In the genomic region with DNA sequence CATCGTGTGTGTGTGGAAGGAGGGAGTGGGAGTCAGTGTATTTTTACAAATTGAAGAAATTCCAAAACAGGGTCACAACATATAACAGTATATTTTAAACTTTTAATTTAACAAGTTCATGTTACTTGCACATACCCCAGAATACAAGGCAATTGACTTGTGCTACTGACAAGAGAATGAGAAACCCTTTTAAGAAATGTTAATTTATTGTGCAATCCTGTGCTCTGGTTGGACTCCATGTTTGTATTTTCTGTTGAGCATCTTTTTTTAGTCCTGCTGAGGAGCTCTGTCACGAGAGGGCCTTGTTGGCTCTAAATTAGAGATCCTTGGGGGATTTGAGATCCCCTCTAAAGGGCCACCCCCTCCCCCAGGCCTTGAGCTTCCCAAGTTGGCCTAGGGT, we compare ENCODE assay signal across 13 cellular contexts. TPM values are rescaled to one million over a fixed set of nuclear protein-coding genes. Genes with fewer than 3 reads are reported as not detected.
DNase-seq lines count a peak whose midpoint lies in the region; ATAC-seq and TF ChIP-seq lines count a peak whose summit lies in the region.
"Had no signal": no experiment of that assay in that cellular context is flagged by ENCODE, and none has a peak within 500 bp of the region (broad histone marks: within the 10 kb centered on the region; RNA-seq: fewer than 3 reads in every experiment).

No MANE protein-coding gene starts in this region.

- 33 to 42% methylated on average over 2 of the region's 2 CpGs for WGBS in heart right ventricle, 2 donors
- 48% methylated on average over 2 of the region's 2 CpGs for WGBS in esophagus muscularis mucosa

- H3K4me1 ChIP-seq in left ventricle myocardium inferior (peaks cover 52% of the 10 kb centered on the region), heart right ventricle (peaks cover 15 to 43% (median 31%) of the 10 kb centered on the region in 9 donors), esophagus muscularis mucosa (peaks cover 37 to 52% (median 46%) of the 10 kb centered on the region in 4 donors), osteoblast (ENCODE audit: insufficient read depth, low read length) (peaks cover 55% of the 10 kb centered on the region), vagina (peaks cover 41% of the 10 kb centered on the region)

- H3K36me3 ChIP-seq in left ventricle myocardium inferior (no peaks in the 10 kb centered on the region), heart right ventricle (no peaks in the 10 kb centered on the region), esophagus muscularis mucosa (no peaks in the 10 kb centered on the region), osteoblast (ENCODE audit: insufficient read depth, low read length) (no peaks in the 10 kb centered on the region), vagina (no peaks in the 10 kb centered on the region)

- ATAC-seq in heart right ventricle (no peak), HG02678 (IDR thresholded peaks at IDR 0.05; ENCODE audit: unreplicated experiment) (no peak)
- ATAC-seq in CD4-positive, alpha-beta T cell (ENCODE audit: poor library complexity), result no peak
- ATAC-seq: activated CD8-positive, alpha-beta memory T cell treated with anti-CD3 and anti-CD28 coated beads, Interleukin-2, amount 10 ng/mL, durations not matched to agents 7 days and 5 days; activated naive CD4-positive, alpha-beta T cell treated with anti-CD3 and anti-CD28 coated beads, Interleukin-2, amount 50 U/mL, for 72 hours had no signal

- TF ChIP-seq CTCF in left ventricle myocardium inferior (IDR thresholded peaks at IDR 0.05; ENCODE audit: borderline replicate concordance) (no peak), heart right ventricle (IDR thresholded peaks at IDR 0.05) (no peak), esophagus muscularis mucosa (IDR thresholded peaks at IDR 0.05) (no peak), osteoblast (IDR thresholded peaks at IDR 0.05; ENCODE audit: extremely low read depth, low read depth, low read length) (no peak), vagina (IDR thresholded peaks at IDR 0.05) (no peak), GM13976 (IDR thresholded peaks at IDR 0.05; ENCODE audit: borderline replicate concordance, control extremely low read depth, extremely low read depth, insufficient read depth, missing control alignments) (no peak)
- no peak for TF ChIP-seq CTCF in CD4-positive, alpha-beta T cell (IDR thresholded peaks at IDR 0.05)

- CTCF ChIA-PET in CD4-positive, alpha-beta T cell (lab: Charles Lee), result no interaction called here

- H3K4me3 ChIP-seq in left ventricle myocardium inferior, result no peak overlapping the region
- no peak overlapping the region for H3K4me3 ChIP-seq in heart right ventricle
- no peak overlapping the region for H3K4me3 ChIP-seq in esophagus muscularis mucosa
- H3K4me3 ChIP-seq in osteoblast (ENCODE audit: insufficient read depth, low read length), result no peak overlapping the region
- H3K4me3 ChIP-seq in vagina, result no peak overlapping the region

- intact Hi-C loops in left ventricle myocardium inferior (cut with micrococcal nuclease) (no loop called here), heart right ventricle (cut with DNase I) (loop anchor here in 4 of 10 donors (2.0 to 5.0 kb wide), 3 partner anchors 36 to 156 kb away; no protein-coding TSS in a partner anchor), esophagus muscularis mucosa (cut with DNase I) (no loop called here), vagina (cut with DNase I) (no loop called here)
- intact Hi-C loops in CD4-positive, alpha-beta T cell (cut with DNase I, micrococcal nuclease), result no loop called here

- no peak for TF ChIP-seq POLR2A in esophagus muscularis mucosa (IDR thresholded peaks at IDR 0.05; ENCODE audit: low read depth)
- no peak for TF ChIP-seq POLR2A in vagina (IDR thresholded peaks at IDR 0.05)

- in situ Hi-C loops in GM13976 (cut with MboI; ENCODE audit: low sequenced_read_pairs, unreplicated experiment), result no loop called here

- no peaks in the 10 kb centered on the region for H3K27me3 ChIP-seq in left ventricle myocardium inferior (ENCODE audit: low read depth)
- H3K27me3 ChIP-seq in heart right ventricle, result peaks cover 0 to 32% (median 0%) of the 10 kb centered on the region in 7 donors
- no peaks in the 10 kb centered on the region for H3K27me3 ChIP-seq in esophagus muscularis mucosa
- H3K27me3 ChIP-seq in osteoblast (ENCODE audit: insufficient read depth, low read length), result no peaks in the 10 kb centered on the region
- no peaks in the 10 kb centered on the region for H3K27me3 ChIP-seq in vagina
- H3K27me3 ChIP-seq in CD4-positive, alpha-beta T cell (ENCODE audit: control insufficient read depth, insufficient read depth, low read length), result peaks cover 51% of the 10 kb centered on the region

- peak overlapping the region; percentile 26 for H2AFZ ChIP-seq in osteoblast (ENCODE audit: low read length)

- H3K9me3 ChIP-seq in left ventricle myocardium inferior (replicated peaks) (no peaks in the 10 kb centered on the region), heart right ventricle (no peaks in the 10 kb centered on the region), esophagus muscularis mucosa (no peaks in the 10 kb centered on the region), osteoblast (ENCODE audit: low read depth, low read length) (no peaks in the 10 kb centered on the region), vagina (no peaks in the 10 kb centered on the region)
- H3K9me3 ChIP-seq in CD4-positive, alpha-beta T cell (ENCODE audit: control insufficient read depth, low read length), result no peaks in the 10 kb centered on the region

- H4K20me1 ChIP-seq in osteoblast (ENCODE audit: insufficient read depth, low read length), result peaks cover 6% of the 10 kb centered on the region

- peaks cover 70% of the 10 kb centered on the region for H3K27me3 Mint-ChIP-seq in CD4-positive, alpha-beta T cell

- H3K27ac ChIP-seq in left ventricle myocardium inferior (replicated peaks) (peak overlapping the region; percentile 99), heart right ventricle (peak overlapping the region in 5 of 10 donors; percentile 40 to 99 (median 97)), esophagus muscularis mucosa (replicated peaks in 1 of 4) (peak overlapping the region; percentile 88 to 97 (median 93)), osteoblast (ENCODE audit: low read depth, low read length) (no peak overlapping the region), vagina (peak overlapping the region; percentile 98)
- H3K27ac ChIP-seq in CD4-positive, alpha-beta T cell (ENCODE audit: low read depth, low read length), result no peak overlapping the region

- DNase-seq in left ventricle myocardium inferior (no peak), heart right ventricle (no peak), esophagus muscularis mucosa (ENCODE audit: extremely low spot score) (no peak), osteoblast (ENCODE audit: insufficient read length, low spot score, missing footprints) (no peak), vagina (ENCODE audit: extremely low spot score in 2 of 2) (no peak), GM13976 (ENCODE audit: low spot score) (no peak)
- no peak for DNase-seq in CD4-positive, alpha-beta T cell
- DNase-seq: activated CD8-positive, alpha-beta memory T cell treated with anti-CD3 and anti-CD28 coated beads, Interleukin-2, amount 10 ng/mL, durations not matched to agents 7 days and 5 days; NCI-H1436; NCI-H446; stimulated activated CD4-positive, alpha-beta T cell treated with anti-CD3 and anti-CD28 coated beads, Interleukin-2, amount 100 ng/mL, for 24 hours had no signal

- no peak overlapping the region for H3K4me3 Mint-ChIP-seq in CD4-positive, alpha-beta T cell
- H3K4me3 Mint-ChIP-seq: activated CD8-positive, alpha-beta memory T cell treated with anti-CD3 and anti-CD28 coated beads, Interleukin-2, amount 10 ng/mL, durations not matched to agents 7 days and 5 days had no signal

- H3K79me2 ChIP-seq in osteoblast (ENCODE audit: insufficient read depth, low read length), result peaks cover 33% of the 10 kb centered on the region

- POLR2A ChIA-PET in CD4-positive, alpha-beta T cell (lab: Charles Lee), result no interaction called here

- no peak overlapping the region for H3K4me2 ChIP-seq in osteoblast (ENCODE audit: insufficient read depth, low read length)

- H3K27ac Mint-ChIP-seq in CD4-positive, alpha-beta T cell, result no peak overlapping the region
- H3K27ac Mint-ChIP-seq: activated CD8-positive, alpha-beta memory T cell treated with anti-CD3 and anti-CD28 coated beads, Interleukin-2, amount 10 ng/mL, durations not matched to agents 7 days and 5 days had no signal

- no peaks in the 10 kb centered on the region for H3K9me3 Mint-ChIP-seq in CD4-positive, alpha-beta T cell
- H3K9me3 Mint-ChIP-seq: activated naive CD4-positive, alpha-beta T cell treated with anti-CD3 and anti-CD28 coated beads, Interleukin-2, amount 50 U/mL, for 72 hours had no signal

- no peaks in the 10 kb centered on the region for H3K36me3 Mint-ChIP-seq in CD4-positive, alpha-beta T cell (ENCODE audit: low read depth)
- H3K36me3 Mint-ChIP-seq: activated CD8-positive, alpha-beta memory T cell treated with anti-CD3 and anti-CD28 coated beads, Interleukin-2, amount 10 ng/mL, durations not matched to agents 7 days and 5 days; activated naive CD4-positive, alpha-beta T cell treated with anti-CD3 and anti-CD28 coated beads, Interleukin-2, amount 50 U/mL, for 72 hours had no signal

- TF ChIP-seq EP300 in esophagus muscularis mucosa (IDR thresholded peaks at IDR 0.05), result no peak

- H3K4me1 Mint-ChIP-seq in CD4-positive, alpha-beta T cell (ENCODE audit: low read depth), result no peaks in the 10 kb centered on the region
- H3K4me1 Mint-ChIP-seq: activated CD8-positive, alpha-beta memory T cell treated with anti-CD3 and anti-CD28 coated beads, Interleukin-2, amount 10 ng/mL, durations not matched to agents 7 days and 5 days had no signal

RNA-seq across cellular contexts. Expression of gene EMP2, which starts 1.1 kb away (rescaled TPM):
- total RNA-seq in left ventricle myocardium inferior (60.5 TPM), heart right ventricle (100 to 1,000 TPM in 1 of 10 donors, 10 to 100 TPM in 9; 44.6 to 108 (median 62.0) TPM), esophagus muscularis mucosa (10 to 100 TPM; 44.1 to 87.1 (median 57.3) TPM), osteoblast (31.8 and 35.4 TPM in 2 replicates), vagina (70.7 TPM)
- 10 to 100 TPM; 36.1 to 40.9 TPM for polyA plus RNA-seq in heart right ventricle
- not detected for total RNA-seq in CD4-positive, alpha-beta T cell
- total RNA-seq: activated CD8-positive, alpha-beta memory T cell treated with anti-CD3 and anti-CD28 coated beads, Interleukin-2, amount 10 ng/mL, durations not matched to agents 7 days and 5 days; activated naive CD4-positive, alpha-beta T cell treated with anti-CD3 and anti-CD28 coated beads, Interleukin-2, amount 50 U/mL, for 72 hours had no signal

Comparison
In these comparisons a context has a peak if more than half of its experiments do, and no peak if none do; other contexts are left out.
1. H3K27ac ChIP-seq: peak in left ventricle myocardium inferior (single experiment), esophagus muscularis mucosa (4 of 4) and vagina (single experiment); none in osteoblast (single experiment) and CD4-positive, alpha-beta T cell (single experiment).
2. RNA of gene EMP2, which starts 1.1 kb away (total RNA-seq): 70.7 TPM in vagina (single experiment), 44.1 to 87.1 TPM in esophagus muscularis mucosa, 44.6 to 108 TPM in heart right ventricle, 60.5 TPM in left ventricle myocardium inferior (single experiment) and 31.8 to 35.4 TPM in osteoblast; not detected in CD4-positive, alpha-beta T cell; every median in the first group is over 10 times any median in the second.